7 cellular contexts compared by ENCODE assay signal in the genomic region with DNA sequence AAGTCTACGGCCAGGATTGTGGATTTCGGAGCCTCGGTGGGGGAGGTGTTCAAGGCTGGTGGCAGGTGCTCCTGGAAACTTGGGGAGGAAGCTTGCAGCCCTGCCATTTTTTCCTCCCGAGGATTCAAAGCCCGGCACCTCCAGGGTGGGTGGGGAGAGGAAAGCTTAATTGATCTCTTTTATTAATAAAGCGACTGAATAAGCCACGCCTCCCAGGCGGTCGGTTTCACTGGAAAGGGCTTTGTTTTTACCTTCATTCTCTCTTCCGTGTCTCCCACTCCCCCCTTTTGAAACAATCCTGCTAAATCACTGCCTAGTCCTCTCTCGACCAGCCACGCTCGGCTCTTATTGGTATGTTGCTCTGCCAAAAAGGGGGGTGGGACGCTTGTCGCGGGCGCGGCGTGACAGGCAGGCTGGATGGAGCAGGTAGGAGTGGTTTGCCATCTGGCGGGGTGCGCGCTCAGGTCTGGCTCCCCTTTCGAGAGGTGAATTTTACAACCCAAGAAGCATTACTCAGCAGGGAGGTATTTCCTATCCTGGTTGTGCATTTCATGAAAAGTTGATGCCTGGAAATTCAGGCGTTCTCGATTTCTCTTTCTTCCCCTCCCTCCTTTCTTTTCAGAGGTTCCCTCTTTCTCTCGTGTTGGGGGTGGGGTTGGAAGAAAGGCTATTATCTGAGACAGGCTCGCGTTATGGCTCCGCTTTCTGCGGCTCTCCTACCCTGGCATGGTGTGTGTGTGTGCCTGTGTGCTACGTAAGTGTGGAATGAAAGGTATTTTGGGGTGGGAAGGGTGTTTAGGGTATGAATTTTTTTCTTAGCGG. TPM values are rescaled to one million over a fixed set of nuclear protein-coding genes. Genes with fewer than 3 reads are reported as not detected.
DNase-seq lines count a peak whose midpoint lies in the region; ATAC-seq, FAIRE-seq and TF ChIP-seq lines count a peak whose summit lies in the region.

No MANE protein-coding gene starts in this region.

- POLR2A ChIA-PET in activated CD8-positive, alpha-beta T cell treated with anti-CD3 and anti-CD28 coated beads for 36 hours (lab: Charles Lee), result no interaction called here
- POLR2A ChIA-PET in H1 (lab: Charles Lee; ENCODE audit: partially characterized antibody), result interaction anchor here (0.7 to 2.5 kb wide), 16 partner anchors 9 to 135 kb away, joined by 3 to 12 read pairs (median 4); no protein-coding TSS in a partner anchor

- peak; percentile 27 for ATAC-seq in GM18868 (IDR thresholded peaks at IDR 0.05; ENCODE audit: unreplicated experiment)
- ATAC-seq in activated CD8-positive, alpha-beta T cell treated with anti-CD3 and anti-CD28 coated beads for 36 hours, result no peak
- peak; percentile 43 for ATAC-seq in mucosa of descending colon
- ATAC-seq in HG03097 (IDR thresholded peaks at IDR 0.05; ENCODE audit: low FRiP score, unreplicated experiment), result no peak

- 0 out of 2 replicates have a peak overlapping the region, but pooled peaks have one; percentile 45 for H2BK5ac ChIP-seq in H1 (ENCODE audit: low read depth, low read length)

- H3K4me2 ChIP-seq in H1 (ENCODE audit: insufficient read depth in 1 of 2, low read depth in 2 of 2, low read length in 2 of 2), result peak overlapping the region; percentile 89 to 90

- no peak for TF ChIP-seq EP300 in H1 (IDR thresholded peaks at IDR 0.05; ENCODE audit: borderline replicate concordance in 1 of 2, low read depth in 2 of 2, low read length in 2 of 2)

- H3K27ac ChIP-seq in H1 (ENCODE audit: low read depth, low read length), result no peak overlapping the region; the same call in 1 of the 2 replicates
- peak overlapping the region; percentile 81 for H3K27ac ChIP-seq in subcutaneous abdominal adipose tissue (ENCODE audit: low read depth, low read length)

- H3K9ac ChIP-seq in H1 (replicated peaks in 1 of 4; ENCODE audit: extremely low read depth in 1 of 4, low read depth in 3 of 4, low read length in 3 of 4) (peak overlapping the region in 3 of 4 experiments; percentile 45 to 68 (median 46); a peak in 5 of 7 replicates), subcutaneous abdominal adipose tissue (ENCODE audit: low read length in 5 of 5) (peak overlapping the region in 4 of 5 donors; percentile 68 to 79 (median 74))

- H3K27me3 ChIP-seq in H1 (replicated peaks in 1 of 4; ENCODE audit: control insufficient read depth in 3 of 4, extremely low read depth in 1 of 4, insufficient read depth in 3 of 4, low read length in 3 of 4) (no peaks in the 10 kb centered on the region; a peak in 1 of 7 replicates), subcutaneous abdominal adipose tissue (ENCODE audit: control insufficient read depth in 5 of 5, insufficient read depth in 4 of 5, low read length in 5 of 5) (no peaks in the 10 kb centered on the region)

- H3K36me3 ChIP-seq in H1 (ENCODE audit: control insufficient read depth in 2 of 4, insufficient read depth in 4 of 4, low read length in 3 of 4), result no peaks in the 10 kb centered on the region
- no peaks in the 10 kb centered on the region for H3K36me3 ChIP-seq in mucosa of descending colon (ENCODE audit: low read depth)
- no peaks in the 10 kb centered on the region for H3K36me3 ChIP-seq in subcutaneous abdominal adipose tissue (ENCODE audit: control insufficient read depth in 5 of 5, insufficient read depth in 5 of 5, low read length in 5 of 5)

- no peak overlapping the region for H4K8ac ChIP-seq in H1 (ENCODE audit: extremely low read depth, insufficient read depth, low read length)

- H3K79me2 ChIP-seq in H1 (ENCODE audit: control insufficient read depth in 1 of 2, insufficient read depth in 2 of 2, low read length in 2 of 2), result peaks cover 7 to 40% of the 10 kb centered on the region in 2 experiments

- no peak overlapping the region for H3K23ac ChIP-seq in H1 (ENCODE audit: insufficient read length)

- peaks cover 3 to 11% (median 5%) of the 10 kb centered on the region in 4 experiments; a peak in 5 of 7 replicates for H3K4me1 ChIP-seq in H1 (replicated peaks in 1 of 4; ENCODE audit: control insufficient read depth in 3 of 4, insufficient read depth in 4 of 4, low read length in 3 of 4)
- H3K4me1 ChIP-seq in mucosa of descending colon (ENCODE audit: low read depth), result peaks cover 7% of the 10 kb centered on the region
- peaks cover 0 to 45% (median 43%) of the 10 kb centered on the region in 5 donors for H3K4me1 ChIP-seq in subcutaneous abdominal adipose tissue (ENCODE audit: control insufficient read depth in 5 of 5, insufficient read depth in 5 of 5, low read length in 5 of 5)

- H2AK5ac ChIP-seq in H1 (ENCODE audit: low read depth, low read length), result no peak overlapping the region

- intact Hi-C loops in activated CD8-positive, alpha-beta T cell treated with anti-CD3 and anti-CD28 coated beads for 36 hours (cut with micrococcal nuclease), result no loop called here
- intact Hi-C loops in mucosa of descending colon (cut with DNase I, micrococcal nuclease), result no loop called here

- H3K4me3 ChIP-seq in H1 (ENCODE audit: extremely low read depth in 1 of 4, insufficient read depth in 2 of 4, low read depth in 3 of 4, low read length in 4 of 4) (peak overlapping the region; percentile 73 to 99 (median 84)), mucosa of descending colon (peak overlapping the region; percentile 77), subcutaneous abdominal adipose tissue (ENCODE audit: low read depth in 1 of 5, low read length in 5 of 5) (peak overlapping the region; percentile 77 to 91 (median 85))

- peak overlapping the region; percentile 42 for H3K27ac Mint-ChIP-seq in activated CD8-positive, alpha-beta T cell treated with anti-CD3 and anti-CD28 coated beads for 36 hours

- no peak overlapping the region for H4K5ac ChIP-seq in H1 (ENCODE audit: insufficient read length, low read depth, low read length)

- DNase-seq in NCI-H2171 treated with DMSO at 0.1 percent for 48 hours (lab: John Stamatoyannopoulos, UW) (peak; percentile 90), H1 (ENCODE audit: low read depth in 1 of 2, low spot score in 2 of 2) (peak in 1 of 2 experiments; percentile 62), mucosa of descending colon (peak; percentile 74 to 85 (median 79))
- DNase-seq in activated CD8-positive, alpha-beta T cell treated with anti-CD3 and anti-CD28 coated beads for 36 hours, result peak; percentile 58

- H3K9me3 ChIP-seq in H1 (ENCODE audit: insufficient read depth in 2 of 2, low read depth in 1 of 2, low read length in 1 of 2) (no peaks in the 10 kb centered on the region), mucosa of descending colon (no peaks in the 10 kb centered on the region), subcutaneous abdominal adipose tissue (ENCODE audit: control insufficient read depth in 5 of 5, low read length in 5 of 5) (no peaks in the 10 kb centered on the region)

- peaks cover 2% of the 10 kb centered on the region for H3K36me3 Mint-ChIP-seq in activated CD8-positive, alpha-beta T cell treated with anti-CD3 and anti-CD28 coated beads for 36 hours (ENCODE audit: low read depth)

- H2BK20ac ChIP-seq in H1 (ENCODE audit: low read length), result no peak overlapping the region

- no peak overlapping the region for H3K4ac ChIP-seq in H1 (replicated peaks; ENCODE audit: insufficient read length, low read depth, low read length)

- H2BK120ac ChIP-seq in H1 (replicated peaks; ENCODE audit: low read depth, low read length), result no peak overlapping the region

- TF ChIP-seq POLR2A in H1 (IDR thresholded peaks at IDR 0.05; ENCODE audit: control extremely low read depth in 1 of 2, low read depth in 2 of 2, low read length in 2 of 2), result no peak

- H3K56ac ChIP-seq in H1 (replicated peaks; ENCODE audit: insufficient read length, low read depth, low read length), result no peak overlapping the region

- peaks cover 6% of the 10 kb centered on the region for H3K23me2 ChIP-seq in H1 (ENCODE audit: low read depth, low read length)

- no peak for TF ChIP-seq RAD21 in H1 (IDR thresholded peaks at IDR 0.05 in 1 of 2, conservative IDR thresholded peaks at IDR 0.05 in 1 of 2; ENCODE audit: low read depth in 2 of 2, low read length in 2 of 2)

- 1 to 100% methylated on average over 1 to 32 of the region's 32 CpGs for WGBS in H1 (ENCODE audit: extremely low coverage in 1 of 2, insufficient coverage in 1 of 2, insufficient read length in 1 of 2, insufficient replicate concordance in 2 of 2, low coverage in 1 of 2, low lambda C conversion rate in 2 of 2, missing lambda C conversion rate in 1 of 2), 2 experiments

- H4K91ac ChIP-seq in H1 (replicated peaks; ENCODE audit: insufficient read length, low read length), result no peak overlapping the region

- H2AFZ ChIP-seq in H1 (ENCODE audit: low read length), result 0 out of 2 replicates have a peak overlapping the region, but pooled peaks have one; percentile 55

- H3K18ac ChIP-seq in H1 (ENCODE audit: extremely low read depth, low read length), result no peak overlapping the region; the same call in 1 of the 2 replicates

- H2BK15ac ChIP-seq in H1 (ENCODE audit: low read length), result no peak overlapping the region

- peaks cover 29% of the 10 kb centered on the region for H3K4me1 Mint-ChIP-seq in activated CD8-positive, alpha-beta T cell treated with anti-CD3 and anti-CD28 coated beads for 36 hours (ENCODE audit: low read depth)

- no peaks in the 10 kb centered on the region; the same call in 1 of the 2 replicates for H3K79me1 ChIP-seq in H1 (ENCODE audit: low read depth, low read length)

- H3K4me3 Mint-ChIP-seq in activated CD8-positive, alpha-beta T cell treated with anti-CD3 and anti-CD28 coated beads for 36 hours, result peak overlapping the region; percentile 93

- no peak for TF ChIP-seq CTCF in activated CD8-positive, alpha-beta T cell treated with anti-CD3 and anti-CD28 coated beads for 36 hours (IDR thresholded peaks at IDR 0.05)
- no peak for TF ChIP-seq CTCF in H1 (IDR thresholded peaks at IDR 0.05; ENCODE audit: control extremely low read depth in 1 of 3, insufficient read depth in 1 of 3, low read depth in 1 of 3, low read length in 3 of 3)
- TF ChIP-seq CTCF in mucosa of descending colon (IDR thresholded peaks at IDR 0.05), result no peak

- peaks cover 13% of the 10 kb centered on the region for H3K27me3 Mint-ChIP-seq in activated CD8-positive, alpha-beta T cell treated with anti-CD3 and anti-CD28 coated beads for 36 hours

- H3K14ac ChIP-seq in H1 (ENCODE audit: insufficient read length), result no peak overlapping the region

- CTCF ChIA-PET in activated CD8-positive, alpha-beta T cell treated with anti-CD3 and anti-CD28 coated beads for 36 hours (lab: Charles Lee), result interaction anchor here (1.1 to 2.4 kb wide), 2 partner anchors 68 to 76 kb away, joined by 3 to 16 read pairs; no protein-coding TSS in a partner anchor
- CTCF ChIA-PET in H1 (lab: Charles Lee; ENCODE audit: partially characterized antibody), result interaction anchor here (0.7 to 4.5 kb wide), 18 partner anchors 10 to 163 kb away, joined by 3 to 43 read pairs (median 4); no protein-coding TSS in a partner anchor

- no peaks in the 10 kb centered on the region for H3K9me3 Mint-ChIP-seq in activated CD8-positive, alpha-beta T cell treated with anti-CD3 and anti-CD28 coated beads for 36 hours

- peaks cover 7 to 8% of the 10 kb centered on the region in 2 experiments for H4K20me1 ChIP-seq in H1 (replicated peaks in 1 of 2; ENCODE audit: control insufficient read depth in 1 of 2, insufficient read depth in 2 of 2, low read length in 2 of 2)

- H2BK12ac ChIP-seq in H1 (ENCODE audit: low read depth, low read length), result no peak overlapping the region; the same call in 1 of the 2 replicates

- no peak for FAIRE-seq in H1 (lab: Jason Lieb, UNC)

RNA-seq across cellular contexts. Expression of a gene that starts 1.4 kb away (rescaled TPM):
- total RNA-seq in activated CD8-positive, alpha-beta T cell treated with anti-CD3 and anti-CD28 coated beads for 36 hours, result 1 to 10 TPM; 7.5 to 8.5 TPM
- 63.4 and 69.8 TPM in 2 replicates for total RNA-seq in H1 (2021; fragmentation: NEBNext Ultra II Directional; extraction: Animal tissue kit (Norgen Biotek cat#: 25700))
- 37.3 and 53.0 TPM in 2 replicates for polyA plus RNA-seq in H1 (2011; rRNA removed)
- 35.7 TPM for polyA plus RNA-seq in H1 (2011; cell fraction: cytosol; rRNA removed)
- 112 TPM for polyA plus RNA-seq in H1 (2011; cell fraction: nucleus; rRNA removed)
- polyA plus RNA-seq in H1 (2012, experiment 1 of 2), result 49.0 to 66.6 TPM (median 55.2 TPM) in 4 replicates
- polyA plus RNA-seq in H1 (2012, experiment 2 of 2), result 14.1 TPM
- polyA plus RNA-seq in H1 (2013, experiment 1 of 2), result 60.0 TPM
- polyA plus RNA-seq in H1 (2013, experiment 2 of 2), result 63.7 TPM
- polyA minus RNA-seq in H1 (2011; rRNA and poly(A)+ RNA removed), result 77.2 and 91.8 TPM in 2 replicates
- polyA minus RNA-seq in H1 (2011; cell fraction: cytosol; rRNA and poly(A)+ RNA removed), result 35.2 TPM
- polyA minus RNA-seq in H1 (2011; cell fraction: nucleus; rRNA and poly(A)+ RNA removed), result 128 TPM
- 100 to 1,000 TPM; 161 to 309 (median 256) TPM for total RNA-seq in mucosa of descending colon

Comparison
In these comparisons a context has a peak if more than half of its experiments do, and no peak if none do; other contexts are left out.
1. ATAC-seq: peak in GM18868 (single experiment) and mucosa of descending colon (single experiment); none in activated CD8-positive, alpha-beta T cell treated with anti-CD3 and anti-CD28 coated beads for 36 hours (single experiment) and HG03097 (single experiment).
2. Peak in every context shown above with its lines, with median percentiles within 50 percentile points of each other: H3K4me3 ChIP-seq.